ENCODE assay signal across 10 cellular contexts in genomic region chr2:45938649-45939511, GRCh38.
A peak's percentile ranks its signal among the peaks of the same experiment; 100 is the strongest.
DNase-seq lines count a peak whose midpoint lies in the region; ATAC-seq and TF ChIP-seq lines count a peak whose summit lies in the region.
"Had no signal": no experiment of that assay in that cellular context is flagged by ENCODE, and none has a peak within 500 bp of the region (broad histone marks: within the 10 kb centered on the region; RNA-seq: fewer than 3 reads in every experiment).

No MANE protein-coding gene starts in this region.

- H3K4me1 Mint-ChIP-seq in immature natural killer cell, result no peaks in the 10 kb centered on the region
- no peaks in the 10 kb centered on the region for H3K4me1 Mint-ChIP-seq in CD4-positive, alpha-beta T cell (ENCODE audit: low read depth)

- H3K4me1 ChIP-seq in RWPE2 (ENCODE audit: insufficient read depth, poor library complexity, severe bottlenecking) (peaks cover 32% of the 10 kb centered on the region), gastroesophageal sphincter (peaks cover 4 to 73% (median 15%) of the 10 kb centered on the region in 3 donors)

- WGBS in gastroesophageal sphincter (ENCODE audit: low coverage in 1 of 2), 2 donors, result 22 to 50% methylated on average over 9 to 12 of the region's 13 CpGs

- no peak overlapping the region for H3K27ac Mint-ChIP-seq in immature natural killer cell
- H3K27ac Mint-ChIP-seq in CD4-positive, alpha-beta T cell, result no peak overlapping the region
- H3K27ac Mint-ChIP-seq: activated naive CD8-positive, alpha-beta T cell had no signal

- TF ChIP-seq EP300 in gastroesophageal sphincter (IDR thresholded peaks at IDR 0.05), result no peak

- peak; percentile 90 for DNase-seq in ELF-1 (ENCODE audit: low read depth, low spot score)
- DNase-seq in RWPE2 (ENCODE audit: low spot score), result peak; percentile 95
- peak; percentile 74 for DNase-seq in sciatic nerve (ENCODE audit: low spot score)
- DNase-seq in immature natural killer cell, result no peak
- no peak for DNase-seq in CD4-positive, alpha-beta T cell
- no peak for DNase-seq in OCI-M1 (lab: John Stamatoyannopoulos, UW)

- no peak for TF ChIP-seq POLR2A in gastroesophageal sphincter (IDR thresholded peaks at IDR 0.05)

- intact Hi-C loops in sciatic nerve (cut with DNase I), result loop anchor here (5.0 kb wide), 1 partner anchor 292 kb away; no protein-coding TSS in a partner anchor
- intact Hi-C loops in CD4-positive, alpha-beta T cell (cut with DNase I, micrococcal nuclease), result loop anchor here in 1 of 2 experiments (5.0 kb wide), 1 partner anchor 162 kb away; no protein-coding TSS in a partner anchor

- no peak overlapping the region for H3K4me3 Mint-ChIP-seq in immature natural killer cell
- no peak overlapping the region for H3K4me3 Mint-ChIP-seq in CD4-positive, alpha-beta T cell
- H3K4me3 Mint-ChIP-seq: activated naive CD8-positive, alpha-beta T cell had no signal

- POLR2A ChIA-PET in CD4-positive, alpha-beta T cell (lab: Charles Lee), result no interaction called here

- peak overlapping the region; percentile 84 for H3K27ac ChIP-seq in RWPE2 (ENCODE audit: poor library complexity, severe bottlenecking)
- peak overlapping the region; percentile 72 to 80 (median 78) for H3K27ac ChIP-seq in gastroesophageal sphincter
- H3K27ac ChIP-seq in CD4-positive, alpha-beta T cell (ENCODE audit: low read depth, low read length), result no peak overlapping the region

- TF ChIP-seq CTCF in RWPE2 (IDR thresholded peaks at IDR 0.05; ENCODE audit: poor library complexity, severe bottlenecking) (no peak), gastroesophageal sphincter (IDR thresholded peaks at IDR 0.05) (no peak)
- no peak for TF ChIP-seq CTCF in CD4-positive, alpha-beta T cell (IDR thresholded peaks at IDR 0.05)

- no peaks in the 10 kb centered on the region for H3K9me3 Mint-ChIP-seq in immature natural killer cell
- no peaks in the 10 kb centered on the region for H3K9me3 Mint-ChIP-seq in CD4-positive, alpha-beta T cell

- H3K27me3 ChIP-seq in RWPE2 (ENCODE audit: insufficient read depth, poor library complexity, severe bottlenecking) (no peaks in the 10 kb centered on the region), gastroesophageal sphincter (no peaks in the 10 kb centered on the region)
- no peaks in the 10 kb centered on the region for H3K27me3 ChIP-seq in CD4-positive, alpha-beta T cell (ENCODE audit: control insufficient read depth, insufficient read depth, low read length)

- H3K4me3 ChIP-seq in RWPE2 (ENCODE audit: severe bottlenecking) (no peak overlapping the region), gastroesophageal sphincter (no peak overlapping the region)
- H3K4me3 ChIP-seq: HAP-1 had no signal

- H3K36me3 ChIP-seq in RWPE2 (ENCODE audit: low read depth) (no peaks in the 10 kb centered on the region), gastroesophageal sphincter (no peaks in the 10 kb centered on the region)
- H3K36me3 ChIP-seq: HAP-1 had no signal

- H3K9me3 ChIP-seq in RWPE2 (ENCODE audit: severe bottlenecking), result no peaks in the 10 kb centered on the region
- no peaks in the 10 kb centered on the region for H3K9me3 ChIP-seq in gastroesophageal sphincter
- H3K9me3 ChIP-seq in CD4-positive, alpha-beta T cell (ENCODE audit: control insufficient read depth, low read length), result no peaks in the 10 kb centered on the region
- H3K9me3 ChIP-seq: HAP-1 had no signal

- ATAC-seq in RWPE2 (ENCODE audit: low read depth), result peak; percentile 90
- peak; percentile 80 for ATAC-seq in gastroesophageal sphincter
- ATAC-seq in sciatic nerve, result peak; percentile 85
- no peak for ATAC-seq in HG02610 (IDR thresholded peaks at IDR 0.05; ENCODE audit: unreplicated experiment)
- no peak for ATAC-seq in CD4-positive, alpha-beta T cell (ENCODE audit: poor library complexity)

- H3K36me3 Mint-ChIP-seq in immature natural killer cell, result peaks cover 0 to 5% (median 0%) of the 10 kb centered on the region in 3 donors
- H3K36me3 Mint-ChIP-seq in CD4-positive, alpha-beta T cell (ENCODE audit: low read depth), result no peaks in the 10 kb centered on the region
- H3K36me3 Mint-ChIP-seq: activated naive CD8-positive, alpha-beta T cell had no signal

- peaks cover 0 to 5% (median 2%) of the 10 kb centered on the region in 3 donors for H3K27me3 Mint-ChIP-seq in immature natural killer cell (ENCODE audit: low read depth in 3 of 3)
- no peaks in the 10 kb centered on the region for H3K27me3 Mint-ChIP-seq in CD4-positive, alpha-beta T cell
- H3K27me3 Mint-ChIP-seq: activated naive CD8-positive, alpha-beta T cell had no signal

- CTCF ChIA-PET in CD4-positive, alpha-beta T cell (lab: Charles Lee), result no interaction called here

Comparison
In these comparisons a context has a peak if more than half of its experiments do, and no peak if none do; other contexts are left out.
1. DNase-seq: peak in ELF-1 (single experiment), RWPE2 (single experiment) and sciatic nerve (single experiment); none in immature natural killer cell (0 of 3), CD4-positive, alpha-beta T cell (0 of 10) and OCI-M1 (single experiment).
2. ATAC-seq: peak in RWPE2 (single experiment), gastroesophageal sphincter (single experiment) and sciatic nerve (single experiment); none in HG02610 (single experiment) and CD4-positive, alpha-beta T cell (single experiment).